18 cellular contexts compared by ENCODE assay signal in genomic region chr22:37177221-37177620, GRCh38. TPM values are rescaled to one million over a fixed set of nuclear protein-coding genes. Genes with fewer than 3 reads are reported as not detected.
DNase-seq lines count a peak whose midpoint lies in the region; ATAC-seq, FAIRE-seq and TF ChIP-seq lines count a peak whose summit lies in the region.
"Had no signal": no experiment of that assay in that cellular context is flagged by ENCODE, and none has a peak within 500 bp of the region (broad histone marks: within the 10 kb centered on the region; RNA-seq: fewer than 3 reads in every experiment).

No MANE protein-coding gene starts in this region.

- peaks cover 13% of the 10 kb centered on the region for H3K27me3 Mint-ChIP-seq in HFFc6 (ENCODE audit: insufficient read depth)
- peaks cover 40% of the 10 kb centered on the region for H3K27me3 Mint-ChIP-seq in stimulated activated memory B cell treated with anti-CD40 and anti-IgM and Interleukin-4, amounts not matched to agents 10 μg/mL and 1 μg/mL and 100 μg/mL, for 72 hours

- CTCF ChIA-PET in HepG2 (lab: Yijun Ruan, JAX; ENCODE audit: low intra/inter-chr PET ratio, low total read pairs) = no interaction called here

- H3K36me3 ChIP-seq in adrenal gland (replicated peaks in 1 of 2) (no peaks in the 10 kb centered on the region), HepG2 (replicated peaks in 1 of 2; ENCODE audit: control insufficient read depth in 1 of 2, insufficient read depth in 2 of 2, low read length in 2 of 2) (no peaks in the 10 kb centered on the region)

- no peak overlapping the region for H3K9ac ChIP-seq in HepG2 (ENCODE audit: insufficient read depth, low read depth, low read length)

- no TSS peak for BruUV-seq in HepG2 (replicated peaks; lab: Mats Ljungman, UMichigan)

- no peak overlapping the region for H3K4me3 Mint-ChIP-seq in HFFc6
- no peak overlapping the region for H3K4me3 Mint-ChIP-seq in stimulated activated memory B cell treated with anti-CD40 and anti-IgM and Interleukin-4, amounts not matched to agents 10 μg/mL and 1 μg/mL and 100 μg/mL, for 72 hours

- H4K20me1 ChIP-seq in HepG2 (ENCODE audit: insufficient read depth, low read length) = no peaks in the 10 kb centered on the region

- no peak for TF ChIP-seq EP300 in HepG2 (IDR thresholded peaks at IDR 0.05; ENCODE audit: low read depth in 2 of 2, low read length in 2 of 2)
- TF ChIP-seq EP300 in HepG2 (CRISPR knock-in tag; IDR thresholded peaks at IDR 0.05; ENCODE audit: borderline replicate concordance) = no peak

- TF ChIP-seq POLR2A in adrenal gland (IDR thresholded peaks at IDR 0.05) (no peak), HepG2 (IDR thresholded peaks at IDR 0.05; ENCODE audit: insufficient read depth in 1 of 2, low read depth in 2 of 2, low read length in 2 of 2) (no peak)

- H3K4me3 ChIP-seq in adrenal gland = no peak overlapping the region
- H3K4me3 ChIP-seq in HepG2 (replicated peaks in 1 of 3; ENCODE audit: insufficient read depth in 1 of 3, low read depth in 2 of 3, low read length in 3 of 3) = no peak overlapping the region

- no peaks in the 10 kb centered on the region for H3K36me3 Mint-ChIP-seq in HFFc6 (ENCODE audit: low read depth)
- H3K36me3 Mint-ChIP-seq in stimulated activated memory B cell treated with anti-CD40 and anti-IgM and Interleukin-4, amounts not matched to agents 10 μg/mL and 1 μg/mL and 100 μg/mL, for 72 hours = no peaks in the 10 kb centered on the region

- H3K9me3 ChIP-seq in adrenal gland (replicated peaks in 1 of 3) (no peaks in the 10 kb centered on the region), HepG2 (ENCODE audit: low read length) (no peaks in the 10 kb centered on the region)

- H3K4me2 ChIP-seq in HepG2 (ENCODE audit: low read depth, low read length) = no peak overlapping the region

- FAIRE-seq in HepG2 (lab: Jason Lieb, UNC) (no peak), HTR-8/SVneo (lab: Jason Lieb, UNC) (no peak)
- FAIRE-seq: RCC 7860 had no signal

- ATAC-seq in HepG2 (no peak), HG03521 (IDR thresholded peaks at IDR 0.05; ENCODE audit: unreplicated experiment) (no peak), HG03460 (IDR thresholded peaks at IDR 0.05; ENCODE audit: unreplicated experiment) (no peak), HG02571 (IDR thresholded peaks at IDR 0.05; ENCODE audit: unreplicated experiment) (no peak)
- no peak for ATAC-seq in stimulated activated memory B cell treated with anti-CD40 and anti-IgM and Interleukin-4, amounts not matched to agents 10 μg/mL and 1 μg/mL and 100 μg/mL, for 72 hours

- H3K27me3 ChIP-seq in adrenal gland (no peaks in the 10 kb centered on the region), HepG2 (ENCODE audit: control insufficient read depth in 1 of 2, insufficient read depth in 2 of 2, low read length in 2 of 2) (peaks cover 4 to 39% of the 10 kb centered on the region in 2 experiments)

- intact Hi-C loops in adrenal gland (cut with DNase I) (no loop called here), HepG2 (cut with micrococcal nuclease; ENCODE audit: unreplicated experiment) (no loop called here)

- no peaks in the 10 kb centered on the region for H3K79me2 ChIP-seq in HepG2 (ENCODE audit: insufficient read depth, low read length)

- no peak for TF ChIP-seq RAD21 in HepG2 (CRISPR knock-in tag; IDR thresholded peaks at IDR 0.05)

- no peak for DNase-seq in HFFc6
- DNase-seq in adrenal gland = peak in 1 of 7 donors; percentile 20
- no peak for DNase-seq in HepG2 (ENCODE audit: low spot score)
- DNase-seq in HTR-8/SVneo (ENCODE audit: insufficient read length, low spot score) = no peak
- DNase-seq: activated T-cell treated with anti-CD3 and anti-CD28 coated beads for 4 hours; mammary epithelial cell; NCI-H1930; NCI-H526; stimulated activated CD4-positive, alpha-beta T cell treated with anti-CD3 and anti-CD28 coated beads, Interleukin-12 subunit alpha, Interleukin-12 subunit beta, amount 100 ng/mL, for 4 hours; T-cell had no signal

- H3K9me3 Mint-ChIP-seq in HFFc6 = no peaks in the 10 kb centered on the region
- no peaks in the 10 kb centered on the region for H3K9me3 Mint-ChIP-seq in stimulated activated memory B cell treated with anti-CD40 and anti-IgM and Interleukin-4, amounts not matched to agents 10 μg/mL and 1 μg/mL and 100 μg/mL, for 72 hours
- H3K9me3 Mint-ChIP-seq: T-cell had no signal

- no peak overlapping the region for H2AFZ ChIP-seq in HepG2 (ENCODE audit: low read length)

- in situ Hi-C loops in HepG2 (cut with HindIII; ENCODE audit: extremely low pct_ligation_motif_present, low pct_unique_long_range_greater_than_20kb) = no loop called here

- WGBS in adrenal gland, 4 donors = 63 to 82% (median 79%) methylated on average over 4 to 5 of the region's 5 CpGs
- WGBS in HepG2 (ENCODE audit: low lambda C conversion rate) = 46% methylated on average over 5 of the region's 5 CpGs

- H3K4me1 ChIP-seq in adrenal gland (replicated peaks in 1 of 2) = peaks cover 41 to 66% of the 10 kb centered on the region in 2 donors
- H3K4me1 ChIP-seq in HepG2 (ENCODE audit: insufficient read depth, low read length) = peaks cover 36% of the 10 kb centered on the region

- H3K27ac ChIP-seq in adrenal gland (peak overlapping the region; percentile 44 to 94 (median 89)), HepG2 (ENCODE audit: extremely low read length, insufficient read depth, low read length) (no peak overlapping the region)

- H3K27ac Mint-ChIP-seq in HFFc6 = peak overlapping the region; percentile 96
- H3K27ac Mint-ChIP-seq in stimulated activated memory B cell treated with anti-CD40 and anti-IgM and Interleukin-4, amounts not matched to agents 10 μg/mL and 1 μg/mL and 100 μg/mL, for 72 hours = peak overlapping the region; percentile 89

- POLR2A ChIA-PET in HepG2 (lab: Yijun Ruan, JAX) = interaction anchor here (2.4 kb wide), 1 partner anchor 20 kb away, joined by 22 read pairs; no protein-coding TSS in a partner anchor

- no peak for TF ChIP-seq CTCF in HFFc6 (IDR thresholded peaks at IDR 0.05)
- no peak for TF ChIP-seq CTCF in adrenal gland (IDR thresholded peaks at IDR 0.05)
- TF ChIP-seq CTCF in HepG2 (CRISPR knock-in tag; IDR thresholded peaks at IDR 0.05) = no peak

- peaks cover 41% of the 10 kb centered on the region for H3K4me1 Mint-ChIP-seq in HFFc6 (ENCODE audit: low read depth)
- H3K4me1 Mint-ChIP-seq in stimulated activated memory B cell treated with anti-CD40 and anti-IgM and Interleukin-4, amounts not matched to agents 10 μg/mL and 1 μg/mL and 100 μg/mL, for 72 hours = peaks cover 17% of the 10 kb centered on the region

RNA-seq across cellular contexts. Expression of gene C1QTNF6, which starts 10.8 kb away (rescaled TPM):
- 1 to 10 TPM; 3.3 to 5.0 (median 4.0) TPM for total RNA-seq in HFFc6 (2021; fragmentation: NEBNext Ultra II Directional; extraction: Animal tissue kit (Norgen Biotek cat#: 25700))
- total RNA-seq in adrenal gland = 10 to 100 TPM in 1 of 8 donors, 1 to 10 TPM in 7; 2.2 to 28.6 (median 5.9) TPM
- polyA plus RNA-seq in adrenal gland = 10 to 100 TPM in 2 of 3 donors, 1 to 10 TPM in 1; 2.9 to 45.7 (median 17.9) TPM
- 1.5 and 2.7 TPM in 2 replicates for total RNA-seq in HepG2 (2016; rRNA removed; fragmentation: Illumina TruSeq; extraction: Trizol)
- total RNA-seq in HepG2 (2016; cell fraction: cytosol; rRNA removed; fragmentation: Illumina TruSeq; extraction: Trizol; ENCODE audit: low read depth) = 0.40 and 0.97 TPM in 2 replicates
- 1.1 and 2.5 TPM in 2 replicates for total RNA-seq in HepG2 (2016; cell fraction: insoluble cytoplasmic fraction; rRNA removed; fragmentation: Illumina TruSeq; extraction: Trizol)
- 1.7 and 1.8 TPM in 2 replicates for total RNA-seq in HepG2 (2016; cell fraction: membrane; rRNA removed; fragmentation: Illumina TruSeq; extraction: Trizol)
- 4.5 and 5.3 TPM in 2 replicates for total RNA-seq in HepG2 (2016; cell fraction: nucleus; rRNA removed; fragmentation: Illumina TruSeq; extraction: Trizol)
- 6.9 and 10.7 TPM in 2 replicates for polyA plus RNA-seq in HepG2 (2011; rRNA removed)
- polyA plus RNA-seq in HepG2 (2011; cell fraction: cytosol; rRNA removed) = 3.0 and 4.1 TPM in 2 replicates
- 39.8 and 43.2 TPM in 2 replicates for polyA plus RNA-seq in HepG2 (2011; cell fraction: nucleus; rRNA removed)
- 4.1 and 5.1 TPM in 2 replicates for polyA plus RNA-seq in HepG2 (2012)
- 0.60 and 1.2 TPM in 2 replicates for polyA plus RNA-seq in HepG2 (2016; cell fraction: cytosol; fragmentation: Illumina TruSeq; extraction: Trizol; ENCODE audit: low read depth)
- polyA plus RNA-seq in HepG2 (2016; cell fraction: insoluble cytoplasmic fraction; fragmentation: Illumina TruSeq; extraction: Trizol; ENCODE audit: low read depth) = 1.7 and 1.9 TPM in 2 replicates
- 1.6 and 1.8 TPM in 2 replicates for polyA plus RNA-seq in HepG2 (2016; cell fraction: membrane; fragmentation: Illumina TruSeq; extraction: Trizol; ENCODE audit: low read depth)
- polyA plus RNA-seq in HepG2 (2016; cell fraction: nucleus; fragmentation: Illumina TruSeq; extraction: Trizol; ENCODE audit: insufficient read depth, low read depth) = 8.4 and 10.3 TPM in 2 replicates
- polyA minus RNA-seq in HepG2 (2011; rRNA and poly(A)+ RNA removed; ENCODE audit: low replicate concordance) = 8.3 and 36.4 TPM in 2 replicates
- 2.5 and 4.0 TPM in 2 replicates for polyA minus RNA-seq in HepG2 (2011; cell fraction: cytosol; rRNA and poly(A)+ RNA removed)
- polyA minus RNA-seq in HepG2 (2011; cell fraction: nucleus; rRNA and poly(A)+ RNA removed) = 18.0 and 21.3 TPM in 2 replicates

RNA-seq across cellular contexts. Expression of gene IL2RB, which starts 27.5 kb away (rescaled TPM):
- not detected for total RNA-seq in HFFc6 (2021; fragmentation: NEBNext Ultra II Directional; extraction: Animal tissue kit (Norgen Biotek cat#: 25700))
- total RNA-seq in adrenal gland = 1 to 10 TPM in 5 of 8 donors, under 1 TPM in 3; 0.43 to 2.1 (median 1.4) TPM
- polyA plus RNA-seq in adrenal gland = under 1 TPM; 0.34 to 0.48 (median 0.40) TPM
- total RNA-seq in HepG2 (2016; rRNA removed; fragmentation: Illumina TruSeq; extraction: Trizol) = not detected in 2 replicates
- not detected in 2 replicates for total RNA-seq in HepG2 (2016; cell fraction: cytosol; rRNA removed; fragmentation: Illumina TruSeq; extraction: Trizol; ENCODE audit: low read depth)
- not detected in 2 replicates for total RNA-seq in HepG2 (2016; cell fraction: insoluble cytoplasmic fraction; rRNA removed; fragmentation: Illumina TruSeq; extraction: Trizol)
- total RNA-seq in HepG2 (2016; cell fraction: membrane; rRNA removed; fragmentation: Illumina TruSeq; extraction: Trizol) = not detected in 2 replicates
- not detected in 2 replicates for total RNA-seq in HepG2 (2016; cell fraction: nucleus; rRNA removed; fragmentation: Illumina TruSeq; extraction: Trizol)
- 0.05 TPM in 1 of 2 replicates, not detected in the other for polyA plus RNA-seq in HepG2 (2011; rRNA removed)
- polyA plus RNA-seq in HepG2 (2011; cell fraction: cytosol; rRNA removed) = 0.10 TPM in 1 of 2 replicates, not detected in the other
- 0.09 TPM in 1 of 2 replicates, not detected in the other for polyA plus RNA-seq in HepG2 (2011; cell fraction: nucleus; rRNA removed)
- 0.03 TPM in 1 of 2 replicates, not detected in the other for polyA plus RNA-seq in HepG2 (2012)
- not detected in 2 replicates for polyA plus RNA-seq in HepG2 (2016; cell fraction: cytosol; fragmentation: Illumina TruSeq; extraction: Trizol; ENCODE audit: low read depth)
- polyA plus RNA-seq in HepG2 (2016; cell fraction: insoluble cytoplasmic fraction; fragmentation: Illumina TruSeq; extraction: Trizol; ENCODE audit: low read depth) = not detected in 2 replicates
- not detected in 2 replicates for polyA plus RNA-seq in HepG2 (2016; cell fraction: membrane; fragmentation: Illumina TruSeq; extraction: Trizol; ENCODE audit: low read depth)
- polyA plus RNA-seq in HepG2 (2016; cell fraction: nucleus; fragmentation: Illumina TruSeq; extraction: Trizol; ENCODE audit: insufficient read depth, low read depth) = not detected in 2 replicates
- polyA minus RNA-seq in HepG2 (2011; rRNA and poly(A)+ RNA removed; ENCODE audit: low replicate concordance) = 0.06 TPM in 1 of 2 replicates, not detected in the other
- not detected in 2 replicates for polyA minus RNA-seq in HepG2 (2011; cell fraction: cytosol; rRNA and poly(A)+ RNA removed)
- polyA minus RNA-seq in HepG2 (2011; cell fraction: nucleus; rRNA and poly(A)+ RNA removed) = not detected in 2 replicates
- total RNA-seq: dermis microvascular lymphatic vessel endothelial cell, fibroblast of lung had no signal

RNA-seq across cellular contexts. Expression of gene SSTR3, which starts 35.1 kb away (rescaled TPM):
- not detected for total RNA-seq in HFFc6 (2021; fragmentation: NEBNext Ultra II Directional; extraction: Animal tissue kit (Norgen Biotek cat#: 25700))
- total RNA-seq in adrenal gland = 1 to 10 TPM in 1 of 8 donors, under 1 TPM in 6, not detected in 1; 0.28 to 2.0 (median 0.41) TPM
- 1 to 10 TPM in 2 of 3 donors, under 1 TPM in 1; 0.34 to 1.2 (median 1.0) TPM for polyA plus RNA-seq in adrenal gland
- 0.39 and 0.64 TPM in 2 replicates for total RNA-seq in HepG2 (2016; rRNA removed; fragmentation: Illumina TruSeq; extraction: Trizol)
- 0.09 and 0.10 TPM in 2 replicates for total RNA-seq in HepG2 (2016; cell fraction: cytosol; rRNA removed; fragmentation: Illumina TruSeq; extraction: Trizol; ENCODE audit: low read depth)
- 0.39 and 0.49 TPM in 2 replicates for total RNA-seq in HepG2 (2016; cell fraction: insoluble cytoplasmic fraction; rRNA removed; fragmentation: Illumina TruSeq; extraction: Trizol)
- 0.25 and 0.38 TPM in 2 replicates for total RNA-seq in HepG2 (2016; cell fraction: membrane; rRNA removed; fragmentation: Illumina TruSeq; extraction: Trizol)
- 0.60 and 0.65 TPM in 2 replicates for total RNA-seq in HepG2 (2016; cell fraction: nucleus; rRNA removed; fragmentation: Illumina TruSeq; extraction: Trizol)
- polyA plus RNA-seq in HepG2 (2011; rRNA removed) = 0.08 and 0.09 TPM in 2 replicates
- polyA plus RNA-seq in HepG2 (2011; cell fraction: cytosol; rRNA removed) = 0.07 and 0.09 TPM in 2 replicates
- 0.21 and 0.35 TPM in 2 replicates for polyA plus RNA-seq in HepG2 (2011; cell fraction: nucleus; rRNA removed)
- 0.04 and 0.05 TPM in 2 replicates for polyA plus RNA-seq in HepG2 (2012)
- 0.06 and 0.11 TPM in 2 replicates for polyA plus RNA-seq in HepG2 (2016; cell fraction: cytosol; fragmentation: Illumina TruSeq; extraction: Trizol; ENCODE audit: low read depth)
- polyA plus RNA-seq in HepG2 (2016; cell fraction: insoluble cytoplasmic fraction; fragmentation: Illumina TruSeq; extraction: Trizol; ENCODE audit: low read depth) = 0.24 and 0.28 TPM in 2 replicates
- polyA plus RNA-seq in HepG2 (2016; cell fraction: membrane; fragmentation: Illumina TruSeq; extraction: Trizol; ENCODE audit: low read depth) = 0.11 and 0.14 TPM in 2 replicates
- polyA plus RNA-seq in HepG2 (2016; cell fraction: nucleus; fragmentation: Illumina TruSeq; extraction: Trizol; ENCODE audit: insufficient read depth, low read depth) = 0.53 and 0.95 TPM in 2 replicates
- polyA minus RNA-seq in HepG2 (2011; rRNA and poly(A)+ RNA removed; ENCODE audit: low replicate concordance) = 0.07 and 0.30 TPM in 2 replicates
- not detected in 2 replicates for polyA minus RNA-seq in HepG2 (2011; cell fraction: cytosol; rRNA and poly(A)+ RNA removed)
- polyA minus RNA-seq in HepG2 (2011; cell fraction: nucleus; rRNA and poly(A)+ RNA removed) = 0.13 TPM in 1 of 2 replicates, not detected in the other
- total RNA-seq: dermis microvascular lymphatic vessel endothelial cell, fibroblast of lung, M059J, mammary epithelial cell had no signal
- polyA plus RNA-seq: fibroblast of lung, mammary epithelial cell had no signal
